Comparison of ENCODE assay signal across 8 cellular contexts in genomic region chr11:128299132-128299726, GRCh38.
A peak's percentile ranks its signal among the peaks of the same experiment; 100 is the strongest.
DNase-seq lines count a peak whose midpoint lies in the region; ATAC-seq and TF ChIP-seq lines count a peak whose summit lies in the region.

No MANE protein-coding gene starts in this region.

- TF ChIP-seq EP300 in SK-N-SH (IDR thresholded peaks at IDR 0.05; ENCODE audit: borderline replicate concordance in 1 of 2, low read depth in 1 of 2, low read length in 1 of 2) = no peak

- DNase-seq in GM04504 (ENCODE audit: low read depth) (peak; percentile 79), brain pericyte (ENCODE audit: low read depth, low spot score) (peak; percentile 58), trophoblast cell (no peak), SK-N-SH (no peak), putamen (ENCODE audit: low spot score) (no peak), NCI-H1694 (lab: John Stamatoyannopoulos, UW) (no peak), DMS114 treated with DMSO at 0.1 percent for 48 hours (lab: John Stamatoyannopoulos, UW; ENCODE audit: unreplicated experiment) (no peak)

- no peaks in the 10 kb centered on the region for H3K36me3 ChIP-seq in trophoblast cell (ENCODE audit: control insufficient read depth in 1 of 2, insufficient read depth in 2 of 2, low read length in 2 of 2)
- H3K36me3 ChIP-seq in SK-N-SH (replicated peaks in 1 of 2; ENCODE audit: control insufficient read depth in 1 of 2, insufficient read depth in 2 of 2, low read length in 1 of 2) = no peaks in the 10 kb centered on the region

- H3K14ac ChIP-seq in trophoblast cell (ENCODE audit: low read length) = peak overlapping the region; percentile 18

- no peak overlapping the region for H3K23ac ChIP-seq in trophoblast cell (ENCODE audit: low read length)

- CTCF ChIA-PET in SK-N-SH (lab: Yijun Ruan, JAX) = interaction anchor here (0.8 to 3.3 kb wide), 7 partner anchors 9 to 333 kb away, joined by 3 to 16 read pairs (median 4); no protein-coding TSS in a partner anchor

- H2AFZ ChIP-seq in trophoblast cell (ENCODE audit: insufficient read depth, low read length, poor library complexity) = no peak overlapping the region
- H2AFZ ChIP-seq in SK-N-SH (ENCODE audit: low read depth) = no peak overlapping the region

- no peaks in the 10 kb centered on the region for H3K79me2 ChIP-seq in trophoblast cell (ENCODE audit: control insufficient read depth, insufficient read depth, low read length, poor library complexity)
- H3K79me2 ChIP-seq in SK-N-SH (ENCODE audit: insufficient read depth) = no peaks in the 10 kb centered on the region

- peak overlapping the region; percentile 25 for H3K18ac ChIP-seq in trophoblast cell (ENCODE audit: low read length)

- H4K20me1 ChIP-seq in SK-N-SH (ENCODE audit: insufficient read depth) = no peaks in the 10 kb centered on the region

- peak overlapping the region; percentile 51 for H2BK5ac ChIP-seq in trophoblast cell (ENCODE audit: low read depth, low read length, poor library complexity)

- H3K4me3 ChIP-seq in trophoblast cell (ENCODE audit: low read depth, low read length) (no peak overlapping the region), SK-N-SH (ENCODE audit: low read depth in 2 of 2, low read length in 1 of 2) (no peak overlapping the region)

- WGBS in trophoblast cell (ENCODE audit: extremely low coverage, insufficient coverage, insufficient read length) = no CpG with 5 or more reads among the region's 6 CpGs
- WGBS in SK-N-SH (ENCODE audit: low lambda C conversion rate) = 86% methylated on average over 6 of the region's 6 CpGs

- peak overlapping the region; percentile 1 for H4K91ac ChIP-seq in trophoblast cell (ENCODE audit: low read depth, low read length)

- POLR2A ChIA-PET in SK-N-SH (lab: Yijun Ruan, JAX) = no interaction called here

- peak; percentile 35 for ATAC-seq in HG03064 (IDR thresholded peaks at IDR 0.05; ENCODE audit: low read depth, unreplicated experiment)

- no peaks in the 10 kb centered on the region for H3F3A ChIP-seq in SK-N-SH (replicated peaks; ENCODE audit: insufficient read depth)

- H3K4me2 ChIP-seq in trophoblast cell (ENCODE audit: low read length) (no peak overlapping the region), SK-N-SH (no peak overlapping the region)

- H3K9ac ChIP-seq in trophoblast cell (ENCODE audit: low read length) (no peak overlapping the region), SK-N-SH (no peak overlapping the region)

- H2BK120ac ChIP-seq in trophoblast cell (ENCODE audit: insufficient read depth, low read length, poor library complexity) = peak overlapping the region; percentile 41

- no peak overlapping the region for H2AK5ac ChIP-seq in trophoblast cell (ENCODE audit: low read length)

- no peak overlapping the region for H3K4ac ChIP-seq in trophoblast cell (ENCODE audit: low read depth, low read length)

- no peak for TF ChIP-seq CTCF in SK-N-SH (IDR thresholded peaks at IDR 0.05)

- no peaks in the 10 kb centered on the region for H3K9me2 ChIP-seq in SK-N-SH

- H3K27me3 ChIP-seq in trophoblast cell (ENCODE audit: insufficient read depth, low read length) (no peaks in the 10 kb centered on the region), SK-N-SH (ENCODE audit: insufficient read depth) (no peaks in the 10 kb centered on the region)

- H3K79me1 ChIP-seq in trophoblast cell (ENCODE audit: low read length) = peaks cover 14% of the 10 kb centered on the region

- H3K4me1 ChIP-seq in trophoblast cell (ENCODE audit: control insufficient read depth in 1 of 2, insufficient read depth in 2 of 2, low read length in 2 of 2) (peaks cover 6 to 18% of the 10 kb centered on the region in 2 experiments), SK-N-SH (ENCODE audit: control insufficient read depth in 1 of 2, insufficient read depth in 2 of 2, low read depth in 1 of 2, low read length in 1 of 2) (peaks cover 0 to 20% of the 10 kb centered on the region in 2 experiments; a peak in 2 of 4 replicates)

- H2BK12ac ChIP-seq in trophoblast cell (ENCODE audit: low read length) = peak overlapping the region; percentile 79

- H3K27ac ChIP-seq in trophoblast cell (ENCODE audit: low read depth, low read length) (peak overlapping the region; percentile 70), SK-N-SH (ENCODE audit: low read depth in 2 of 2, low read length in 1 of 2) (no peak overlapping the region)

- H3K9me3 ChIP-seq in trophoblast cell (ENCODE audit: insufficient read depth, low read depth, low read length) (no peaks in the 10 kb centered on the region), SK-N-SH (no peaks in the 10 kb centered on the region)

- no peak for TF ChIP-seq RAD21 in SK-N-SH (IDR thresholded peaks at IDR 0.05; ENCODE audit: low read length)

- H4K12ac ChIP-seq in trophoblast cell (ENCODE audit: low read depth, low read length) = no peak overlapping the region

- peak overlapping the region; percentile 35 for H4K8ac ChIP-seq in trophoblast cell (ENCODE audit: low read depth, low read length)

TF ChIP-seq in SK-N-SH, 30 proteins besides CTCF, POLR2A, EP300 and RAD21:
- TF ChIP-seq FOSL2 (IDR thresholded peaks at IDR 0.05; ENCODE audit: borderline replicate concordance, low read depth) = no peak
- TF ChIP-seq, protein P1, sequence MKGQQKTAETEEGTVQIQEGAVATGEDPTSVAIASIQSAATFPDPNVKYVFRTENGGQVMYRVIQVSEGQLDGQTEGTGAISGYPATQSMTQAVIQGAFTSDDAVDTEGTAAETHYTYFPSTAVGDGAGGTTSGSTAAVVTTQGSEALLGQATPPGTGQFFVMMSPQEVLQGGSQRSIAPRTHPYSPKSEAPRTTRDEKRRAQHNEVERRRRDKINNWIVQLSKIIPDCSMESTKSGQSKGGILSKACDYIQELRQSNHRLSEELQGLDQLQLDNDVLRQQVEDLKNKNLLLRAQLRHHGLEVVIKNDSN (IDR thresholded peaks at IDR 0.05; ENCODE audit: borderline replicate concordance, low read depth) = no peak
- no peak for TF ChIP-seq CHD2 (IDR thresholded peaks at IDR 0.05; ENCODE audit: low read length, partially characterized antibody)
- no peak for TF ChIP-seq POLR2AphosphoS5 (IDR thresholded peaks at IDR 0.05; ENCODE audit: low read depth, low read length)
- TF ChIP-seq MEF2A (IDR thresholded peaks at IDR 0.05; ENCODE audit: borderline replicate concordance, low read depth) = no peak
- TF ChIP-seq MXI1 (IDR thresholded peaks at IDR 0.05; ENCODE audit: low read depth, low read length) = no peak
- TF ChIP-seq RCOR1 (IDR thresholded peaks at IDR 0.05; ENCODE audit: low read length) = no peak
- no peak for TF ChIP-seq TEAD4 (IDR thresholded peaks at IDR 0.05; ENCODE audit: borderline replicate concordance, insufficient read depth)
- TF ChIP-seq TAF1 (IDR thresholded peaks at IDR 0.05; ENCODE audit: borderline replicate concordance, low read depth, low read length) = no peak
- no peak for TF ChIP-seq ZBTB33 (IDR thresholded peaks at IDR 0.05; ENCODE audit: borderline replicate concordance, low read depth)
- TF ChIP-seq ELF1 (IDR thresholded peaks at IDR 0.05) = no peak
- TF ChIP-seq NFIC (IDR thresholded peaks at IDR 0.05; ENCODE audit: borderline replicate concordance) = no peak
- no peak for TF ChIP-seq SMC3 (IDR thresholded peaks at IDR 0.05; ENCODE audit: low read depth, low read length)
- no peak for TF ChIP-seq TCF12 (IDR thresholded peaks at IDR 0.05)
- no peak for TF ChIP-seq JUND (IDR thresholded peaks at IDR 0.05)
- TF ChIP-seq RXRA (IDR thresholded peaks at IDR 0.05; ENCODE audit: borderline replicate concordance, low read depth) = no peak
- TF ChIP-seq SIN3A (IDR thresholded peaks at IDR 0.05; ENCODE audit: borderline replicate concordance, low read depth, low read length) = no peak
- no peak for TF ChIP-seq EZH2phosphoT487 (IDR thresholded peaks at IDR 0.05; ENCODE audit: borderline replicate concordance, low read depth)
TF ChIP-seq in SK-N-SH: peak in this region for 0.

Comparison
In these comparisons a context has a peak if more than half of its experiments do, and no peak if none do; other contexts are left out.
1. DNase-seq: peak in GM04504 (single experiment) and brain pericyte (single experiment); none in trophoblast cell (0 of 2), SK-N-SH (single experiment), putamen (single experiment), NCI-H1694 (single experiment) and DMS114 treated with DMSO at 0.1 percent for 48 hours (single experiment).